ENCODE assay signal across 19 cellular contexts in genomic region chr2:157124731-157125130, GRCh38.
"Had no signal": no experiment of that assay in that cellular context is flagged by ENCODE, and none has a peak within 500 bp of the region (broad histone marks: within the 10 kb centered on the region; RNA-seq: fewer than 3 reads in every experiment).

No MANE protein-coding gene starts in this region.

- H3K4me1 ChIP-seq: esophagus muscularis mucosa, gastroesophageal sphincter, testis, tibial nerve had no signal

- H3K4me2 ChIP-seq: smooth muscle cell had no signal

- H3K36me3 Mint-ChIP-seq: naive thymus-derived CD8-positive, alpha-beta T cell had no signal

- ATAC-seq: effector memory CD8-positive, alpha-beta T cell; gastroesophageal sphincter; naive thymus-derived CD8-positive, alpha-beta T cell; right cardiac atrium had no signal

- H3K4me1 Mint-ChIP-seq: naive thymus-derived CD8-positive, alpha-beta T cell; neural crest cell had no signal

- H3K27me3 ChIP-seq: esophagus muscularis mucosa, gastroesophageal sphincter, ovary, testis, tibial nerve had no signal

- H3K27me3 Mint-ChIP-seq: dendritic cell treated with granulocyte-macrophage colony-stimulating factor and Interleukin-4, amounts not matched to agents 40 ng/mL and 50 ng/mL, for 4 days; progenitor cell of endocrine pancreas had no signal

- H3K4me3 ChIP-seq: esophagus muscularis mucosa, gastroesophageal sphincter, ovary, smooth muscle cell, testis, tibial nerve had no signal

- H3K9me3 ChIP-seq: esophagus muscularis mucosa, gastroesophageal sphincter, ovary, testis, tibial nerve had no signal

- H3K27ac Mint-ChIP-seq: dendritic cell treated with granulocyte-macrophage colony-stimulating factor and Interleukin-4, amounts not matched to agents 40 ng/mL and 50 ng/mL, for 4 days; effector memory CD8-positive, alpha-beta T cell; naive thymus-derived CD8-positive, alpha-beta T cell; progenitor cell of endocrine pancreas had no signal

- H3K4me3 Mint-ChIP-seq: dendritic cell treated with granulocyte-macrophage colony-stimulating factor and Interleukin-4, amounts not matched to agents 40 ng/mL and 50 ng/mL, for 4 days; effector memory CD8-positive, alpha-beta T cell; naive thymus-derived CD8-positive, alpha-beta T cell; neural crest cell had no signal

- H3K36me3 ChIP-seq: esophagus muscularis mucosa, gastroesophageal sphincter, ovary, tibial nerve had no signal

- H3K9me3 Mint-ChIP-seq: dendritic cell treated with granulocyte-macrophage colony-stimulating factor and Interleukin-4, amounts not matched to agents 40 ng/mL and 50 ng/mL, for 4 days; effector memory CD8-positive, alpha-beta T cell had no signal

- DNase-seq: effector memory CD8-positive, alpha-beta T cell; foreskin fibroblast; mammary epithelial cell; naive thymus-derived CD8-positive, alpha-beta T cell; nucleus accumbens; ovary; stimulated activated CD4-positive, alpha-beta T cell treated with anti-CD3 and anti-CD28 coated beads, Interleukin-2, amount 100 ng/mL, for 48 hours; stimulated activated naive CD4-positive, alpha-beta T cell treated with Interleukin-2 at 50 U/mL for 16 hours; testis had no signal

- H3K27ac ChIP-seq: epithelial cell of prostate, esophagus muscularis mucosa, gastroesophageal sphincter, ovary, testis, tibial nerve had no signal

- FAIRE-seq: colon had no signal
